In genomic region chr4:105714071-105714521, GRCh38 we compare ENCODE assay signal across 9 cellular contexts. TPM values are rescaled to one million over a fixed set of nuclear protein-coding genes. Genes with fewer than 3 reads are reported as not detected.
DNase-seq lines count a peak whose midpoint lies in the region; ATAC-seq and TF ChIP-seq lines count a peak whose summit lies in the region.
"Had no signal": no experiment of that assay in that cellular context is flagged by ENCODE, and none has a peak within 500 bp of the region (broad histone marks: within the 10 kb centered on the region; RNA-seq: fewer than 3 reads in every experiment).

No MANE protein-coding gene starts in this region.

- H3K4me3 ChIP-seq in WI38 (ENCODE audit: low read depth, low read length): peak overlapping the region; percentile 7; the same call in 1 of the 2 replicates
- H3K4me3 ChIP-seq: SJSA1 had no signal

- no peaks in the 10 kb centered on the region for H3K36me3 Mint-ChIP-seq in activated naive CD4-positive, alpha-beta T cell treated with anti-CD3 and anti-CD28 coated beads, Interleukin-2, amount 50 U/mL, for 24 hours
- H3K36me3 Mint-ChIP-seq in activated naive CD4-positive, alpha-beta T cell treated with anti-CD3 and anti-CD28 coated beads for 36 hours (ENCODE audit: low read depth): no peaks in the 10 kb centered on the region
- H3K36me3 Mint-ChIP-seq in activated T-helper 2 cell treated with anti-CD3 and anti-CD28 coated beads, Interferon-gamma antibody, Interleukin-2, Interleukin-4, amounts not matched to agents 10 μg/mL and 5 μg/mL and 100 μg/mL, durations not matched to agents 14 hours and 24 hours and 36 hours (ENCODE audit: low read depth): no peaks in the 10 kb centered on the region

- H3K4me3 Mint-ChIP-seq in activated naive CD4-positive, alpha-beta T cell treated with anti-CD3 and anti-CD28 coated beads, Interleukin-2, amount 50 U/mL, for 24 hours: no peak overlapping the region
- no peak overlapping the region for H3K4me3 Mint-ChIP-seq in activated naive CD4-positive, alpha-beta T cell treated with anti-CD3 and anti-CD28 coated beads for 36 hours
- H3K4me3 Mint-ChIP-seq in activated T-helper 2 cell treated with anti-CD3 and anti-CD28 coated beads, Interferon-gamma antibody, Interleukin-2, Interleukin-4, amounts not matched to agents 10 μg/mL and 5 μg/mL and 100 μg/mL, durations not matched to agents 14 hours and 24 hours and 36 hours (ENCODE audit: low read depth): no peak overlapping the region

- intact Hi-C loops in activated naive CD4-positive, alpha-beta T cell treated with anti-CD3 and anti-CD28 coated beads for 36 hours (cut with micrococcal nuclease): no loop called here
- intact Hi-C loops in activated T-helper 2 cell treated with anti-CD3 and anti-CD28 coated beads, Interferon-gamma antibody, Interleukin-2, Interleukin-4, amounts not matched to agents 10 μg/mL and 5 μg/mL and 100 μg/mL, durations not matched to agents 14 hours and 24 hours and 36 hours (cut with micrococcal nuclease): no loop called here

- H3K9me3 Mint-ChIP-seq in activated naive CD4-positive, alpha-beta T cell treated with anti-CD3 and anti-CD28 coated beads, Interleukin-2, amount 50 U/mL, for 24 hours: no peaks in the 10 kb centered on the region
- no peaks in the 10 kb centered on the region for H3K9me3 Mint-ChIP-seq in activated naive CD4-positive, alpha-beta T cell treated with anti-CD3 and anti-CD28 coated beads for 36 hours
- H3K9me3 Mint-ChIP-seq in activated T-helper 2 cell treated with anti-CD3 and anti-CD28 coated beads, Interferon-gamma antibody, Interleukin-2, Interleukin-4, amounts not matched to agents 10 μg/mL and 5 μg/mL and 100 μg/mL, durations not matched to agents 14 hours and 24 hours and 36 hours: no peaks in the 10 kb centered on the region

- H3K27ac Mint-ChIP-seq in activated naive CD4-positive, alpha-beta T cell treated with anti-CD3 and anti-CD28 coated beads, Interleukin-2, amount 50 U/mL, for 24 hours: peak overlapping the region; percentile 14
- no peak overlapping the region for H3K27ac Mint-ChIP-seq in activated naive CD4-positive, alpha-beta T cell treated with anti-CD3 and anti-CD28 coated beads for 36 hours
- H3K27ac Mint-ChIP-seq in activated T-helper 2 cell treated with anti-CD3 and anti-CD28 coated beads, Interferon-gamma antibody, Interleukin-2, Interleukin-4, amounts not matched to agents 10 μg/mL and 5 μg/mL and 100 μg/mL, durations not matched to agents 14 hours and 24 hours and 36 hours: no peak overlapping the region

- H3K4me1 Mint-ChIP-seq in activated naive CD4-positive, alpha-beta T cell treated with anti-CD3 and anti-CD28 coated beads, Interleukin-2, amount 50 U/mL, for 24 hours: peaks cover 10% of the 10 kb centered on the region
- H3K4me1 Mint-ChIP-seq in activated naive CD4-positive, alpha-beta T cell treated with anti-CD3 and anti-CD28 coated beads for 36 hours (ENCODE audit: low read depth): peaks cover 9% of the 10 kb centered on the region
- peaks cover 9% of the 10 kb centered on the region for H3K4me1 Mint-ChIP-seq in activated T-helper 2 cell treated with anti-CD3 and anti-CD28 coated beads, Interferon-gamma antibody, Interleukin-2, Interleukin-4, amounts not matched to agents 10 μg/mL and 5 μg/mL and 100 μg/mL, durations not matched to agents 14 hours and 24 hours and 36 hours (ENCODE audit: low read depth)

- no peak for TF ChIP-seq CTCF in WI38 (IDR thresholded peaks at IDR 0.05; ENCODE audit: low read depth, low read length)

- H3K27me3 Mint-ChIP-seq in activated naive CD4-positive, alpha-beta T cell treated with anti-CD3 and anti-CD28 coated beads, Interleukin-2, amount 50 U/mL, for 24 hours: no peaks in the 10 kb centered on the region
- no peaks in the 10 kb centered on the region for H3K27me3 Mint-ChIP-seq in activated naive CD4-positive, alpha-beta T cell treated with anti-CD3 and anti-CD28 coated beads for 36 hours (ENCODE audit: low read depth)
- H3K27me3 Mint-ChIP-seq in activated T-helper 2 cell treated with anti-CD3 and anti-CD28 coated beads, Interferon-gamma antibody, Interleukin-2, Interleukin-4, amounts not matched to agents 10 μg/mL and 5 μg/mL and 100 μg/mL, durations not matched to agents 14 hours and 24 hours and 36 hours (ENCODE audit: low read depth): no peaks in the 10 kb centered on the region

- DNase-seq in activated naive CD4-positive, alpha-beta T cell treated with anti-CD3 and anti-CD28 coated beads for 36 hours: no peak
- DNase-seq in COR-L47 (lab: John Stamatoyannopoulos, UW): no peak
- DNase-seq in activated T-helper 2 cell treated with anti-CD3 and anti-CD28 coated beads, Interferon-gamma antibody, Interleukin-2, Interleukin-4, amounts not matched to agents 10 μg/mL and 5 μg/mL and 100 μg/mL, durations not matched to agents 14 hours and 24 hours and 36 hours (ENCODE audit: low spot score): no peak
- DNase-seq in NCI-H524 (lab: John Stamatoyannopoulos, UW): no peak
- no peak for DNase-seq in NCI-H748 treated with DMSO at 0.1 percent for 48 hours (lab: John Stamatoyannopoulos, UW)

- ATAC-seq in HG03432 (IDR thresholded peaks at IDR 0.05; ENCODE audit: unreplicated experiment): peak; percentile 64

- CTCF ChIA-PET in activated naive CD4-positive, alpha-beta T cell treated with anti-CD3 and anti-CD28 coated beads for 36 hours (lab: Charles Lee): interaction anchor here (0.6 to 1.3 kb wide), 3 partner anchors 15 to 333 kb away, joined by 3 read pairs; no protein-coding TSS in a partner anchor

RNA-seq across cellular contexts. Expression of gene GSTCD, which starts 5.5 kb away (rescaled TPM):
- total RNA-seq in activated naive CD4-positive, alpha-beta T cell treated with anti-CD3 and anti-CD28 coated beads for 36 hours: 10 to 100 TPM; 15.8 to 18.2 TPM
- 15.7 and 16.7 TPM in 2 replicates for total RNA-seq in activated T-helper 2 cell treated with anti-CD3 and anti-CD28 coated beads, Interferon-gamma antibody, Interleukin-2, Interleukin-4, amounts not matched to agents 10 μg/mL and 5 μg/mL and 100 μg/mL, durations not matched to agents 14 hours and 24 hours and 36 hours

RNA-seq across cellular contexts. Expression of gene INTS12, which starts 5.6 kb away (rescaled TPM):
- total RNA-seq in activated naive CD4-positive, alpha-beta T cell treated with anti-CD3 and anti-CD28 coated beads for 36 hours: 10 to 100 TPM; 24.5 to 24.8 TPM
- total RNA-seq in activated T-helper 2 cell treated with anti-CD3 and anti-CD28 coated beads, Interferon-gamma antibody, Interleukin-2, Interleukin-4, amounts not matched to agents 10 μg/mL and 5 μg/mL and 100 μg/mL, durations not matched to agents 14 hours and 24 hours and 36 hours: 18.5 and 22.0 TPM in 2 replicates
